Comparison of ENCODE assay signal across 13 cellular contexts in the genomic region with DNA sequence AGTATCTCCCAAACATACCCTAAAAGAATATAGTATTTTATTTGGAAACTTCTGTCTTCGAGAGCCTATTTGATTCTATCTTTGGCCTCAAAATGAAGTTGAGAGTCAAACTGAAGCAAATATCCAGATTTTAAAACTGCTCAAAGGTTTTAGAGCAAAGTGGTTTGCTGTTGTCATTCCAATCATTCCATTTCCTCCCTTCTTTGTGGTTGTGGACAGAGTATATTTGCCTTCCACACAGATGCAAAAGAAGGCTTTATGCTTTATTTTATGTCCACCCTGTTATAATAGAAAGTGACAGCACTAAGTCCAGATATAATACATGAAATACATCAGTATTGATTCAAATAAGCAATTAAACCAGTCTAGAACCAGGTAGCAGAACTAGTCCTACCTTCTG. TPM values are rescaled to one million over a fixed set of nuclear protein-coding genes. Genes with fewer than 3 reads are reported as not detected.
DNase-seq lines count a peak whose midpoint lies in the region; ATAC-seq and TF ChIP-seq lines count a peak whose summit lies in the region.
"Had no signal": no experiment of that assay in that cellular context is flagged by ENCODE, and none has a peak within 500 bp of the region (broad histone marks: within the 10 kb centered on the region; RNA-seq: fewer than 3 reads in every experiment).

No MANE protein-coding gene starts in this region.

- H4K8ac ChIP-seq in neuronal stem cell (ENCODE audit: low read depth, low read length) = no peak overlapping the region

- H3K4me1 ChIP-seq in SJSA1 (replicated peaks) (peaks cover 31% of the 10 kb centered on the region), smooth muscle cell (ENCODE audit: low read depth) (peaks cover 9% of the 10 kb centered on the region), neuronal stem cell (ENCODE audit: control insufficient read depth in 2 of 2, insufficient read depth in 1 of 2, low read depth in 1 of 2, low read length in 2 of 2) (peaks cover 0 to under 1% of the 10 kb centered on the region in 2 donors)

- no peak overlapping the region for H3K14ac ChIP-seq in neuronal stem cell (ENCODE audit: low read length)

- peak overlapping the region; percentile 99 for H3K27ac Mint-ChIP-seq in activated naive CD4-positive, alpha-beta T cell treated with anti-CD3 and anti-CD28 coated beads, Interleukin-2, amount 10 ng/mL, durations not matched to agents 7 days and 5 days
- no peak overlapping the region for H3K27ac Mint-ChIP-seq in activated naive CD4-positive, alpha-beta T cell treated with anti-CD3 and anti-CD28 coated beads for 36 hours
- H3K27ac Mint-ChIP-seq: brain; stimulated activated memory B cell treated with anti-CD40 and anti-IgM and Interleukin-4, amounts not matched to agents 10 μg/mL and 1 μg/mL and 100 μg/mL, for 72 hours had no signal

- H2BK5ac ChIP-seq in neuronal stem cell (ENCODE audit: low read length) = no peak overlapping the region

- H3K79me2 ChIP-seq in smooth muscle cell (ENCODE audit: low read depth) = no peaks in the 10 kb centered on the region

- H3K27ac ChIP-seq in SJSA1 (peak overlapping the region; percentile 76), smooth muscle cell (ENCODE audit: low read depth) (peak overlapping the region; percentile 21), neuronal stem cell (replicated peaks; ENCODE audit: low read length) (no peak overlapping the region)

- no peak overlapping the region for H3K4me3 Mint-ChIP-seq in activated naive CD4-positive, alpha-beta T cell treated with anti-CD3 and anti-CD28 coated beads, Interleukin-2, amount 10 ng/mL, durations not matched to agents 7 days and 5 days
- H3K4me3 Mint-ChIP-seq in activated naive CD4-positive, alpha-beta T cell treated with anti-CD3 and anti-CD28 coated beads for 36 hours = no peak overlapping the region
- H3K4me3 Mint-ChIP-seq: brain; stimulated activated memory B cell treated with anti-CD40 and anti-IgM and Interleukin-4, amounts not matched to agents 10 μg/mL and 1 μg/mL and 100 μg/mL, for 72 hours had no signal

- TF ChIP-seq CTCF in smooth muscle cell (IDR thresholded peaks at IDR 0.05; ENCODE audit: borderline replicate concordance, insufficient read depth, poor library complexity, severe bottlenecking) = no peak

- no peaks in the 10 kb centered on the region for H3K36me3 ChIP-seq in SJSA1
- no peaks in the 10 kb centered on the region for H3K36me3 ChIP-seq in smooth muscle cell (ENCODE audit: low read depth)
- H3K36me3 ChIP-seq in neuronal stem cell (replicated peaks in 1 of 2; ENCODE audit: control insufficient read depth in 2 of 2, insufficient read depth in 2 of 2, low read length in 2 of 2) = no peaks in the 10 kb centered on the region

- H3K36me3 Mint-ChIP-seq in activated naive CD4-positive, alpha-beta T cell treated with anti-CD3 and anti-CD28 coated beads, Interleukin-2, amount 10 ng/mL, durations not matched to agents 7 days and 5 days = peaks cover 37% of the 10 kb centered on the region
- H3K36me3 Mint-ChIP-seq in activated naive CD4-positive, alpha-beta T cell treated with anti-CD3 and anti-CD28 coated beads for 36 hours (ENCODE audit: low read depth) = no peaks in the 10 kb centered on the region
- H3K36me3 Mint-ChIP-seq: brain; stimulated activated memory B cell treated with anti-CD40 and anti-IgM and Interleukin-4, amounts not matched to agents 10 μg/mL and 1 μg/mL and 100 μg/mL, for 72 hours had no signal

- H3F3A ChIP-seq in smooth muscle cell (ENCODE audit: low read depth) = no peaks in the 10 kb centered on the region

- H3K23ac ChIP-seq in neuronal stem cell (ENCODE audit: low read depth, low read length, poor library complexity) = no peak overlapping the region

- H3K9ac ChIP-seq in smooth muscle cell (ENCODE audit: low read depth) = no peak overlapping the region
- H3K9ac ChIP-seq in neuronal stem cell (ENCODE audit: low read depth, low read length, poor library complexity) = no peak overlapping the region

- H2BK12ac ChIP-seq in neuronal stem cell (ENCODE audit: low read length) = no peak overlapping the region

- intact Hi-C loops in activated naive CD4-positive, alpha-beta T cell treated with anti-CD3 and anti-CD28 coated beads for 36 hours (cut with micrococcal nuclease) = loop anchor here (2.0 to 5.0 kb wide), 3 partner anchors 111 to 1292 kb away; no protein-coding TSS in a partner anchor

- no peak overlapping the region for H2AK5ac ChIP-seq in neuronal stem cell (ENCODE audit: low read depth, low read length)

- H3K27me3 ChIP-seq in SJSA1 (replicated peaks) (no peaks in the 10 kb centered on the region), smooth muscle cell (ENCODE audit: low read depth) (no peaks in the 10 kb centered on the region), neuronal stem cell (ENCODE audit: control insufficient read depth in 3 of 3, insufficient read depth in 3 of 3, low read depth in 1 of 3, low read length in 3 of 3) (no peaks in the 10 kb centered on the region)

- no peaks in the 10 kb centered on the region for H3K79me1 ChIP-seq in neuronal stem cell (ENCODE audit: low read depth, low read length)

- WGBS in smooth muscle cell (ENCODE audit: low lambda C conversion rate) = 67% methylated on average over 1 of the region's 1 CpG
- WGBS in neuronal stem cell (ENCODE audit: extremely low coverage in 2 of 2, insufficient read length in 2 of 2, insufficient replicate concordance in 1 of 2), 2 donors = no CpG with 5 or more reads among the region's 1 CpG

- H4K20me1 ChIP-seq in smooth muscle cell (ENCODE audit: low read depth) = no peaks in the 10 kb centered on the region

- no peak for DNase-seq in activated naive CD4-positive, alpha-beta T cell treated with anti-CD3 and anti-CD28 coated beads, Interleukin-2, amount 10 ng/mL, durations not matched to agents 7 days and 5 days
- no peak for DNase-seq in activated naive CD4-positive, alpha-beta T cell treated with anti-CD3 and anti-CD28 coated beads for 36 hours
- DNase-seq in SJSA1 (ENCODE audit: low read depth in 1 of 2, low spot score in 2 of 2) (peak in 1 of 2 experiments; percentile 78), fibroblast of peridontal ligament (ENCODE audit: extremely low read depth) (peak; percentile 73), smooth muscle cell (lab: John Stamatoyannopoulos, UW; ENCODE audit: unreplicated experiment) (no peak), neuronal stem cell (ENCODE audit: low spot score) (no peak), NCI-H526 (lab: John Stamatoyannopoulos, UW) (no peak)
- DNase-seq: AML-193, hypothalamus had no signal

- no peak overlapping the region for H2BK15ac ChIP-seq in neuronal stem cell (ENCODE audit: low read length)

- no peak for ATAC-seq in GM18511 (IDR thresholded peaks at IDR 0.05; ENCODE audit: unreplicated experiment)

- H3K9me3 Mint-ChIP-seq in activated naive CD4-positive, alpha-beta T cell treated with anti-CD3 and anti-CD28 coated beads, Interleukin-2, amount 10 ng/mL, durations not matched to agents 7 days and 5 days = peaks cover 8% of the 10 kb centered on the region
- no peaks in the 10 kb centered on the region for H3K9me3 Mint-ChIP-seq in activated naive CD4-positive, alpha-beta T cell treated with anti-CD3 and anti-CD28 coated beads for 36 hours
- H3K9me3 Mint-ChIP-seq: brain; stimulated activated memory B cell treated with anti-CD40 and anti-IgM and Interleukin-4, amounts not matched to agents 10 μg/mL and 1 μg/mL and 100 μg/mL, for 72 hours had no signal

- H3K4me3 ChIP-seq in SJSA1 (no peak overlapping the region), smooth muscle cell (no peak overlapping the region), neuronal stem cell (ENCODE audit: low read length in 2 of 2) (no peak overlapping the region)

- H4K91ac ChIP-seq in neuronal stem cell (ENCODE audit: low read depth, low read length, poor library complexity) = no peak overlapping the region

- H3K4me2 ChIP-seq in smooth muscle cell (peak overlapping the region; percentile 53), neuronal stem cell (ENCODE audit: insufficient read depth, low read length, poor library complexity, severe bottlenecking) (no peak overlapping the region)

- no peak overlapping the region for H3K18ac ChIP-seq in neuronal stem cell (ENCODE audit: low read length)

- no peaks in the 10 kb centered on the region for H3K9me3 ChIP-seq in SJSA1 (replicated peaks)
- no peaks in the 10 kb centered on the region for H3K9me3 ChIP-seq in smooth muscle cell (replicated peaks; ENCODE audit: low read depth)
- H3K9me3 ChIP-seq in neuronal stem cell (replicated peaks in 1 of 2; ENCODE audit: control insufficient read depth in 2 of 2, insufficient read depth in 1 of 2, low read depth in 1 of 2, low read length in 2 of 2) = no peaks in the 10 kb centered on the region

- H2AFZ ChIP-seq in smooth muscle cell (ENCODE audit: low read depth) (no peak overlapping the region), neuronal stem cell (ENCODE audit: low read length) (no peak overlapping the region)

- H3K4ac ChIP-seq in neuronal stem cell (ENCODE audit: low read length) = no peak overlapping the region

- CTCF ChIA-PET in activated naive CD4-positive, alpha-beta T cell treated with anti-CD3 and anti-CD28 coated beads, Interleukin-2, amount 10 ng/mL, durations not matched to agents 7 days and 5 days (lab: Charles Lee) = interaction anchor here (0.7 to 3.5 kb wide), 16 partner anchors 10 to 131 kb away, joined by 3 to 30 read pairs (median 6); no protein-coding TSS in a partner anchor
- CTCF ChIA-PET in activated naive CD4-positive, alpha-beta T cell treated with anti-CD3 and anti-CD28 coated beads for 36 hours (lab: Charles Lee) = interaction anchor here (0.6 to 3.3 kb wide), 7 partner anchors 11 to 130 kb away, joined by 3 to 25 read pairs (median 4); a partner anchor contains a TSS

- H3K4me1 Mint-ChIP-seq in activated naive CD4-positive, alpha-beta T cell treated with anti-CD3 and anti-CD28 coated beads, Interleukin-2, amount 10 ng/mL, durations not matched to agents 7 days and 5 days = peaks cover 53% of the 10 kb centered on the region
- peaks cover 20% of the 10 kb centered on the region for H3K4me1 Mint-ChIP-seq in activated naive CD4-positive, alpha-beta T cell treated with anti-CD3 and anti-CD28 coated beads for 36 hours (ENCODE audit: low read depth)
- H3K4me1 Mint-ChIP-seq: brain; stimulated activated memory B cell treated with anti-CD40 and anti-IgM and Interleukin-4, amounts not matched to agents 10 μg/mL and 1 μg/mL and 100 μg/mL, for 72 hours had no signal

- H2BK120ac ChIP-seq in neuronal stem cell (ENCODE audit: low read depth, low read length) = no peak overlapping the region

- no peaks in the 10 kb centered on the region for H3K27me3 Mint-ChIP-seq in activated naive CD4-positive, alpha-beta T cell treated with anti-CD3 and anti-CD28 coated beads, Interleukin-2, amount 10 ng/mL, durations not matched to agents 7 days and 5 days
- H3K27me3 Mint-ChIP-seq in activated naive CD4-positive, alpha-beta T cell treated with anti-CD3 and anti-CD28 coated beads for 36 hours (ENCODE audit: low read depth) = no peaks in the 10 kb centered on the region
- H3K27me3 Mint-ChIP-seq: brain; stimulated activated memory B cell treated with anti-CD40 and anti-IgM and Interleukin-4, amounts not matched to agents 10 μg/mL and 1 μg/mL and 100 μg/mL, for 72 hours had no signal

RNA-seq across cellular contexts. Expression of a gene that starts 12.4 kb away (rescaled TPM):
- not detected for total RNA-seq in activated naive CD4-positive, alpha-beta T cell treated with anti-CD3 and anti-CD28 coated beads for 36 hours
- 0.05 TPM in 1 of 2 replicates, not detected in the other for total RNA-seq in SJSA1 (2014; rRNA removed; shearing (Covaris generic))
- total RNA-seq in smooth muscle cell = not detected in 2 replicates
- polyA plus RNA-seq in smooth muscle cell = not detected in 2 replicates
- 0.04 TPM for polyA plus RNA-seq in neuronal stem cell (2013, experiment 1 of 2)
- 0.03 TPM for polyA plus RNA-seq in neuronal stem cell (2013, experiment 2 of 2)

RNA-seq across cellular contexts. Expression of a gene that starts 51.1 kb away (rescaled TPM):
- total RNA-seq in activated naive CD4-positive, alpha-beta T cell treated with anti-CD3 and anti-CD28 coated beads for 36 hours = not detected
- total RNA-seq in SJSA1 (2014; rRNA removed; shearing (Covaris generic)) = 0.13 and 1.8 TPM in 2 replicates
- total RNA-seq in smooth muscle cell = 0.27 TPM in 1 of 2 replicates, not detected in the other
- not detected in 2 replicates for polyA plus RNA-seq in smooth muscle cell
- not detected for polyA plus RNA-seq in neuronal stem cell (2013, experiment 1 of 2)
- not detected for polyA plus RNA-seq in neuronal stem cell (2013, experiment 2 of 2)
- total RNA-seq: activated CD8-positive, alpha-beta memory T cell treated with anti-CD3 and anti-CD28 coated beads for 36 hours had no signal
